2 cellular contexts compared by ENCODE assay signal in genomic region chr11:118427707-118428106, GRCh38.
TF ChIP-seq lines count a peak whose summit lies in the region.

No MANE protein-coding gene starts in this region.

TF ChIP-seq in HEK293, 187 proteins besides CTCF, POLR2A, EP300 and RAD21:
- TF ChIP-seq ZNF404 (tag by site-specific recombination; IDR thresholded peaks at IDR 0.05) (no peak), REST (tag by site-specific recombination; IDR thresholded peaks at IDR 0.05) (peak; percentile 52; the same call in 1 of the 2 replicates)

TF ChIP-seq in K562, 482 proteins besides CTCF, POLR2A, EP300 and RAD21:
- TF ChIP-seq HDAC6 (IDR thresholded peaks at IDR 0.05; ENCODE audit: low read depth, low read length) (no peak), KDM1A (IDR thresholded peaks at IDR 0.05) (no peak), SMAD1 (IDR thresholded peaks at IDR 0.05; ENCODE audit: low read depth, low read length, partially characterized antibody) (no peak), ZNF561 (CRISPR knock-in tag; conservative IDR thresholded peaks at IDR 0.05) (no peak), MIER1 (IDR thresholded peaks at IDR 0.05; ENCODE audit: low read depth) (no peak), SREBF2 (CRISPR knock-in tag; IDR thresholded peaks at IDR 0.05) (no peak), ZNF785 (CRISPR knock-in tag; IDR thresholded peaks at IDR 0.05) (no peak), HDAC3 (IDR thresholded peaks at IDR 0.05; ENCODE audit: borderline replicate concordance, partially characterized antibody) (no peak), GTF2A2 (tag; IDR thresholded peaks at IDR 0.05) (no peak), TEAD2 (tag; IDR thresholded peaks at IDR 0.05) (no peak), ZNF146 (CRISPR knock-in tag; IDR thresholded peaks at IDR 0.05; ENCODE audit: unreplicated experiment) (no peak), ZNF431 (CRISPR knock-in tag; IDR thresholded peaks at IDR 0.05) (no peak), CHD7 (IDR thresholded peaks at IDR 0.05; ENCODE audit: low read depth, low read length) (no peak), FOS (IDR thresholded peaks at IDR 0.05; ENCODE audit: extremely low read depth, insufficient read length) (no peak), NUFIP1 (IDR thresholded peaks at IDR 0.05; ENCODE audit: partially characterized antibody) (no peak), PRMT5 (CRISPR knock-in tag; IDR thresholded peaks at IDR 0.05) (no peak), RBM39 (optimal IDR thresholded peaks at IDR 0.05; ENCODE audit: low read depth, low read length) (no peak)
